In genomic region chr2:98039085-98039756, GRCh38 we compare ENCODE assay signal across 23 cellular contexts. TPM values are rescaled to one million over a fixed set of nuclear protein-coding genes. Genes with fewer than 3 reads are reported as not detected.
DNase-seq lines count a peak whose midpoint lies in the region; ATAC-seq and TF ChIP-seq lines count a peak whose summit lies in the region.
"Had no signal": no experiment of that assay in that cellular context is flagged by ENCODE, and none has a peak within 500 bp of the region (broad histone marks: within the 10 kb centered on the region; RNA-seq: fewer than 3 reads in every experiment).

No MANE protein-coding gene starts in this region.

- no peaks in the 10 kb centered on the region for H3K79me2 ChIP-seq in OCI-LY1 (ENCODE audit: insufficient read depth, low read length)

- no peak for TF ChIP-seq POLR2A in adrenal gland (IDR thresholded peaks at IDR 0.05)

- no peaks in the 10 kb centered on the region for H3K9me2 ChIP-seq in OCI-LY1 (ENCODE audit: low read depth, low read length)

- H3F3A ChIP-seq in OCI-LY1 (ENCODE audit: insufficient read depth, low read length): no peaks in the 10 kb centered on the region; the same call in 1 of the 2 replicates

- no peaks in the 10 kb centered on the region for H4K20me1 ChIP-seq in OCI-LY1 (ENCODE audit: insufficient read depth, low read length)

- H3K27ac ChIP-seq in OCI-LY1 (ENCODE audit: low read depth, low read length, poor library complexity, severe bottlenecking) (peak overlapping the region; percentile 74), adrenal gland (no peak overlapping the region), psoas muscle (peak overlapping the region; percentile 46)
- H3K27ac ChIP-seq: brain microvascular endothelial cell, testis had no signal

- ATAC-seq in psoas muscle (no peak), GM19397 (IDR thresholded peaks at IDR 0.05; ENCODE audit: unreplicated experiment) (no peak), GM19035 (IDR thresholded peaks at IDR 0.05; ENCODE audit: unreplicated experiment) (no peak)
- ATAC-seq: activated CD8-positive, alpha-beta T cell treated with anti-CD3 and anti-CD28 coated beads for 36 hours; activated T-cell treated with anti-CD3 and anti-CD28 coated beads, Interleukin-2, amount 50 U/mL, for 72 hours; gastroesophageal sphincter; left ventricle myocardium superior; naive thymus-derived CD4-positive, alpha-beta T cell had no signal

- H3K27me3 ChIP-seq in OCI-LY1 (ENCODE audit: insufficient read depth, low read length) (no peaks in the 10 kb centered on the region), adrenal gland (no peaks in the 10 kb centered on the region), psoas muscle (ENCODE audit: insufficient read depth in 3 of 3, low read length in 2 of 3) (no peaks in the 10 kb centered on the region)
- H3K27me3 ChIP-seq: brain microvascular endothelial cell, gastroesophageal sphincter, testis had no signal

- H3K4me2 ChIP-seq in OCI-LY1 (ENCODE audit: low read length): no peak overlapping the region; the same call in 1 of the 2 replicates
- H3K4me2 ChIP-seq: smooth muscle cell had no signal

- TF ChIP-seq CTCF in OCI-LY1 (IDR thresholded peaks at IDR 0.05; ENCODE audit: low read length) (no peak), adrenal gland (IDR thresholded peaks at IDR 0.05) (no peak), psoas muscle (IDR thresholded peaks at IDR 0.05) (no peak)

- 66 to 80% (median 74%) methylated on average over 12 of the region's 12 CpGs for WGBS in adrenal gland, 4 donors
- 65 to 82% (median 72%) methylated on average over 12 of the region's 12 CpGs for WGBS in psoas muscle, 3 donors

- H3K9ac ChIP-seq in OCI-LY1 (ENCODE audit: low read length): no peak overlapping the region

- DNase-seq in KBM-7 (peak; percentile 41), adrenal gland (peak; percentile 18 to 60 (median 21)), psoas muscle (no peak), NCI-H69 (lab: John Stamatoyannopoulos, UW) (no peak), NCI-H446 (lab: John Stamatoyannopoulos, UW) (no peak)
- DNase-seq: activated CD8-positive, alpha-beta T cell treated with anti-CD3 and anti-CD28 coated beads for 36 hours; activated T-cell treated with anti-CD3 and anti-CD28 coated beads, Interleukin-2, amount 50 U/mL, for 72 hours; brain microvascular endothelial cell; dermis blood vessel endothelial cell; GF-D8; HCEC 1CT; left ventricle myocardium superior; naive thymus-derived CD4-positive, alpha-beta T cell; NCI-H187; stimulated activated CD4-positive, alpha-beta T cell treated with anti-CD3 and anti-CD28 coated beads, Interleukin-4, amount 100 ng/mL, for 4 hours; testis had no signal

- intact Hi-C loops in adrenal gland (cut with DNase I) (no loop called here), psoas muscle (cut with DNase I) (loop anchor here in 1 of 2 donors (5.0 kb wide), 1 partner anchor 118 kb away; no protein-coding TSS in a partner anchor)

- no peaks in the 10 kb centered on the region for H3K36me3 ChIP-seq in OCI-LY1 (ENCODE audit: insufficient read depth, low read length)
- no peaks in the 10 kb centered on the region for H3K36me3 ChIP-seq in adrenal gland (replicated peaks in 1 of 2)
- H3K36me3 ChIP-seq in psoas muscle (ENCODE audit: insufficient read depth in 1 of 2, low read depth in 1 of 2): no peaks in the 10 kb centered on the region
- H3K36me3 ChIP-seq: brain microvascular endothelial cell, gastroesophageal sphincter had no signal

- H3K4me3 ChIP-seq in OCI-LY1 (ENCODE audit: low read depth, low read length, poor library complexity, severe bottlenecking) (no peak overlapping the region), adrenal gland (no peak overlapping the region), psoas muscle (no peak overlapping the region)
- H3K4me3 ChIP-seq: gastroesophageal sphincter, smooth muscle cell, testis had no signal

- H3K9me3 ChIP-seq in OCI-LY1 (ENCODE audit: low read length) (no peaks in the 10 kb centered on the region), adrenal gland (replicated peaks in 1 of 3) (no peaks in the 10 kb centered on the region), psoas muscle (peaks cover 4% of the 10 kb centered on the region)
- H3K9me3 ChIP-seq: testis had no signal

- H3K4me1 ChIP-seq in OCI-LY1 (ENCODE audit: insufficient read depth, low read length, severe bottlenecking): peaks cover 18% of the 10 kb centered on the region
- peaks cover 0 to 9% of the 10 kb centered on the region in 2 donors for H3K4me1 ChIP-seq in adrenal gland (replicated peaks in 1 of 2)
- peaks cover 37% of the 10 kb centered on the region for H3K4me1 ChIP-seq in psoas muscle

- in situ Hi-C loops in KBM-7 (cut with MboI; ENCODE audit: low pct_unique_long_range_greater_than_20kb, low sequenced_read_pairs): no loop called here

- H2AFZ ChIP-seq in OCI-LY1 (ENCODE audit: low read length): no peak overlapping the region

RNA-seq across cellular contexts. Expression of gene TMEM131, which starts 43.5 kb away (rescaled TPM):
- total RNA-seq in adrenal gland: 10 to 100 TPM; 28.1 to 57.5 (median 35.5) TPM
- 10 to 100 TPM; 13.7 to 37.0 (median 15.4) TPM for polyA plus RNA-seq in adrenal gland
- 10 to 100 TPM; 20.1 to 33.3 (median 27.0) TPM for total RNA-seq in psoas muscle
- polyA plus RNA-seq in psoas muscle: 10 to 100 TPM in 1 of 3 donors, 1 to 10 TPM in 2; 7.7 to 16.3 (median 7.8) TPM

RNA-seq across cellular contexts. Expression of gene VWA3B, which starts 47.7 kb away (rescaled TPM):
- under 1 TPM in 1 of 8 donors, not detected in 7; 0.17 TPM for total RNA-seq in adrenal gland
- polyA plus RNA-seq in adrenal gland: under 1 TPM in 2 of 3 donors, not detected in 1; 0.07 to 0.16 TPM
- under 1 TPM in 2 of 4 donors, not detected in 2; 0.22 to 0.24 TPM for total RNA-seq in psoas muscle
- polyA plus RNA-seq in psoas muscle: under 1 TPM in 2 of 3 donors, not detected in 1; 0.01 to 0.20 TPM
- total RNA-seq: activated CD8-positive, alpha-beta T cell treated with anti-CD3 and anti-CD28 coated beads for 36 hours; dermis blood vessel endothelial cell; epithelial cell of proximal tubule; gastroesophageal sphincter; left ventricle myocardium superior; naive thymus-derived CD4-positive, alpha-beta T cell; NCI-H460; smooth muscle cell had no signal
- polyA plus RNA-seq: naive thymus-derived CD4-positive, alpha-beta T cell; smooth muscle cell had no signal

Comparison
In these comparisons a context has a peak if more than half of its experiments do, and no peak if none do; other contexts are left out.
1. DNase-seq: peak in KBM-7 (single experiment) and adrenal gland (7 of 7); none in psoas muscle (0 of 2), NCI-H69 (single experiment) and NCI-H446 (0 of 2).
2. H3K27ac ChIP-seq: peak in OCI-LY1 (single experiment) and psoas muscle (single experiment); none in adrenal gland (0 of 5).